Comparison of ENCODE assay signal across 26 cellular contexts in genomic region chr4:130073145-130073790, GRCh38.
A peak's percentile ranks its signal among the peaks of the same experiment; 100 is the strongest.
DNase-seq lines count a peak whose midpoint lies in the region; ATAC-seq, FAIRE-seq and TF ChIP-seq lines count a peak whose summit lies in the region.
"Had no signal": no experiment of that assay in that cellular context is flagged by ENCODE, and none has a peak within 500 bp of the region (broad histone marks: within the 10 kb centered on the region; RNA-seq: fewer than 3 reads in every experiment).

No MANE protein-coding gene starts in this region.

- H3K36me3 ChIP-seq in astrocyte (ENCODE audit: insufficient read depth, low read length) (no peaks in the 10 kb centered on the region), kidney (ENCODE audit: control insufficient read depth in 1 of 2, insufficient read depth in 2 of 2, low read length in 2 of 2) (no peaks in the 10 kb centered on the region), pancreas (no peaks in the 10 kb centered on the region)
- H3K36me3 ChIP-seq: BLaER1 treated with 17β-estradiol and CSF1 and Interleukin-3, amounts not matched to agents 10 nM and 100 nM; MG63 had no signal

- H2AFZ ChIP-seq in astrocyte (ENCODE audit: low read depth, low read length) = no peak overlapping the region

- no peak overlapping the region for H3K27ac Mint-ChIP-seq in astrocyte (ENCODE audit: unreplicated experiment)
- H3K27ac Mint-ChIP-seq: CD4-positive, alpha-beta T cell had no signal

- H3K9ac ChIP-seq in astrocyte (ENCODE audit: low read length) = no peak overlapping the region
- H3K9ac ChIP-seq in kidney (ENCODE audit: low read length in 2 of 2) = no peak overlapping the region
- H3K9ac ChIP-seq: BLaER1 treated with 17β-estradiol and CSF1 and Interleukin-3, amounts not matched to agents 10 nM and 100 nM had no signal

- H3K27ac ChIP-seq in astrocyte (ENCODE audit: low read depth, low read length) = no peak overlapping the region
- peak overlapping the region in 1 of 2 donors; percentile 32 for H3K27ac ChIP-seq in kidney (ENCODE audit: low read depth in 2 of 2, low read length in 2 of 2)
- no peak overlapping the region for H3K27ac ChIP-seq in pancreas
- H3K27ac ChIP-seq: A549; BLaER1 treated with 17β-estradiol and CSF1 and Interleukin-3, amounts not matched to agents 10 nM and 100 nM; RWPE1 had no signal

- peak; percentile 39 for DNase-seq in DMS53 treated with DMSO at 0.1 percent for 48 hours (lab: John Stamatoyannopoulos, UW; ENCODE audit: unreplicated experiment)
- no peak for DNase-seq in astrocyte (ENCODE audit: low read depth)
- no peak for DNase-seq in kidney
- DNase-seq in pancreas = no peak
- DNase-seq in stimulated activated CD4-positive, alpha-beta T cell treated with anti-CD3 and anti-CD28 coated beads, Interleukin-4, amount 100 ng/mL, for 1 hour = no peak
- DNase-seq in T1000 (lab: John Stamatoyannopoulos, UW) = no peak
- DNase-seq: AML-193; CD4-positive, alpha-beta T cell; KBM-7; MG63; NCI-H1105 treated with DMSO at 0.1 percent for 48 hours; NCI-H146; NCI-H1930; NCI-H2107; NCI-H446 treated with DMSO at 0.1 percent for 48 hours; NCI-H526; SHP77 had no signal

- H3K27me3 ChIP-seq in astrocyte (ENCODE audit: insufficient read depth, low read length) (no peaks in the 10 kb centered on the region), pancreas (no peaks in the 10 kb centered on the region)
- H3K27me3 ChIP-seq: BLaER1 treated with 17β-estradiol and CSF1 and Interleukin-3, amounts not matched to agents 10 nM and 100 nM; MG63 had no signal

- intact Hi-C loops in kidney (cut with DNase I) (no loop called here), pancreas (cut with DNase I) (no loop called here)

- H3K36me3 Mint-ChIP-seq in astrocyte (ENCODE audit: low read depth, unreplicated experiment) = no peaks in the 10 kb centered on the region

- no peaks in the 10 kb centered on the region for H3K9me3 ChIP-seq in astrocyte (ENCODE audit: insufficient read depth, low read depth, low read length)
- H3K9me3 ChIP-seq in kidney (ENCODE audit: control insufficient read depth in 1 of 2, low read length in 2 of 2) = no peaks in the 10 kb centered on the region
- no peaks in the 10 kb centered on the region for H3K9me3 ChIP-seq in pancreas
- H3K9me3 ChIP-seq: A549, MG63 had no signal

- ATAC-seq in pancreas = peak; percentile 74 to 89 (median 87)
- ATAC-seq in GM21737 (IDR thresholded peaks at IDR 0.05; ENCODE audit: unreplicated experiment) = no peak
- ATAC-seq: A549, HCT116, Panc1 had no signal

- no peaks in the 10 kb centered on the region for H3K9me3 Mint-ChIP-seq in astrocyte (ENCODE audit: unreplicated experiment)

- H3K4me3 Mint-ChIP-seq in astrocyte (ENCODE audit: unreplicated experiment) = no peak overlapping the region
- H3K4me3 Mint-ChIP-seq: CD4-positive, alpha-beta T cell had no signal

- WGBS in pancreas, 2 donors = 14 to 19% methylated on average over 3 of the region's 3 CpGs

- H3K4me2 ChIP-seq in astrocyte (ENCODE audit: low read length) = no peak overlapping the region
- H3K4me2 ChIP-seq: A549; BLaER1 treated with 17β-estradiol and CSF1 and Interleukin-3, amounts not matched to agents 10 nM and 100 nM had no signal

- H3K4me1 Mint-ChIP-seq in astrocyte (ENCODE audit: low read depth, unreplicated experiment) = no peaks in the 10 kb centered on the region

- H4K20me1 ChIP-seq in astrocyte (ENCODE audit: insufficient read depth, low read length) = no peaks in the 10 kb centered on the region
- H4K20me1 ChIP-seq: BLaER1 treated with 17β-estradiol and CSF1 and Interleukin-3, amounts not matched to agents 10 nM and 100 nM had no signal

- peak; percentile 49 for FAIRE-seq in astrocyte (lab: Jason Lieb, UNC)
- FAIRE-seq in kidney (lab: Jason Lieb, UNC) = peak; percentile 21
- no peak for FAIRE-seq in pancreas (lab: Jason Lieb, UNC)
- FAIRE-seq: A549, D721Med, G401.6, GM12878 had no signal

- no peaks in the 10 kb centered on the region for H3K27me3 Mint-ChIP-seq in astrocyte (ENCODE audit: low read depth, unreplicated experiment)
- H3K27me3 Mint-ChIP-seq: CD4-positive, alpha-beta T cell had no signal

- H3K79me2 ChIP-seq in astrocyte (ENCODE audit: insufficient read depth, low read length) = no peaks in the 10 kb centered on the region

- H3K4me3 ChIP-seq in astrocyte (ENCODE audit: insufficient read depth, low read depth, low read length) (no peak overlapping the region), kidney (ENCODE audit: low read length in 2 of 2) (peak overlapping the region in 1 of 2 donors; percentile 19), pancreas (no peak overlapping the region)
- H3K4me3 ChIP-seq: A549; BLaER1 treated with 17β-estradiol and CSF1 and Interleukin-3, amounts not matched to agents 10 nM and 100 nM; GM12878; MG63 had no signal

- no peaks in the 10 kb centered on the region for H3K4me1 ChIP-seq in astrocyte (ENCODE audit: insufficient read depth, low read length)
- peaks cover 0 to 10% of the 10 kb centered on the region in 2 donors for H3K4me1 ChIP-seq in kidney (ENCODE audit: control insufficient read depth in 1 of 2, insufficient read depth in 1 of 2, low read depth in 1 of 2, low read length in 2 of 2)
- peaks cover 0 to 13% (median 11%) of the 10 kb centered on the region in 3 donors for H3K4me1 ChIP-seq in pancreas
- H3K4me1 ChIP-seq: A549; BLaER1 treated with 17β-estradiol and CSF1 and Interleukin-3, amounts not matched to agents 10 nM and 100 nM had no signal

- TF ChIP-seq CTCF in astrocyte (IDR thresholded peaks at IDR 0.05; ENCODE audit: insufficient read depth, low read depth, low read length) = no peak
- TF ChIP-seq CTCF in kidney (IDR thresholded peaks at IDR 0.05; ENCODE audit: borderline replicate concordance, extremely low read depth, insufficient read depth) = no peak
- TF ChIP-seq CTCF in pancreas (IDR thresholded peaks at IDR 0.05) = no peak
